Comparison of ENCODE assay signal across 22 cellular contexts in genomic region chr1:19654886-19655717, GRCh38. TPM values are rescaled to one million over a fixed set of nuclear protein-coding genes. Genes with fewer than 3 reads are reported as not detected.
DNase-seq lines count a peak whose midpoint lies in the region; ATAC-seq, FAIRE-seq and TF ChIP-seq lines count a peak whose summit lies in the region.
"Had no signal": no experiment of that assay in that cellular context is flagged by ENCODE, and none has a peak within 500 bp of the region (broad histone marks: within the 10 kb centered on the region; RNA-seq: fewer than 3 reads in every experiment).

No MANE protein-coding gene starts in this region.

- peak overlapping the region; percentile 24 for H2AK5ac ChIP-seq in H9 (ENCODE audit: insufficient read length, low read length)

- no peak overlapping the region for H2BK5ac ChIP-seq in H9 (ENCODE audit: insufficient read length, low read length)

- TF ChIP-seq CTCF in H9 (conservative IDR thresholded peaks at IDR 0.05) = no peak
- no peak for TF ChIP-seq CTCF in astrocyte (IDR thresholded peaks at IDR 0.05; ENCODE audit: insufficient read depth, low read depth, low read length)
- no peak for TF ChIP-seq CTCF in ovary (IDR thresholded peaks at IDR 0.05)
- no peak for TF ChIP-seq CTCF in chondrocyte (IDR thresholded peaks at IDR 0.05)

- H3K9me3 Mint-ChIP-seq in H9 (no peaks in the 10 kb centered on the region), astrocyte (ENCODE audit: unreplicated experiment) (no peaks in the 10 kb centered on the region), chondrocyte (ENCODE audit: low read depth) (no peaks in the 10 kb centered on the region)
- H3K9me3 Mint-ChIP-seq: activated CD4-positive, alpha-beta T cell treated with anti-CD3 and anti-CD28 coated beads, Interleukin-2, amount 10 ng/mL, durations not matched to agents 7 days and 5 days; activated T-helper 2 cell treated with anti-CD3 and anti-CD28 coated beads, Interferon-gamma antibody, Interleukin-2, Interleukin-4, amounts not matched to agents 10 μg/mL and 5 μg/mL and 100 μg/mL, durations not matched to agents 14 hours and 24 hours and 36 hours; CD4-positive, CD25-positive, alpha-beta regulatory T cell; stimulated activated memory B cell treated with anti-CD40 and anti-IgM and Interleukin-4, amounts not matched to agents 10 μg/mL and 1 μg/mL and 100 μg/mL, for 72 hours had no signal

- no peaks in the 10 kb centered on the region for H4K20me1 ChIP-seq in H9 (ENCODE audit: control insufficient read depth, insufficient read depth, insufficient read length)
- H4K20me1 ChIP-seq in astrocyte (ENCODE audit: insufficient read depth, low read length) = peaks cover 71% of the 10 kb centered on the region

- H3K27me3 Mint-ChIP-seq in H9 (ENCODE audit: low read depth) = 0 out of 2 replicates have a peak, but pooled peaks cover 2% of the 10 kb centered on the region
- peaks cover 2% of the 10 kb centered on the region for H3K27me3 Mint-ChIP-seq in astrocyte (ENCODE audit: low read depth, unreplicated experiment)
- no peaks in the 10 kb centered on the region for H3K27me3 Mint-ChIP-seq in chondrocyte (ENCODE audit: low read depth)
- H3K27me3 Mint-ChIP-seq: activated CD4-positive, alpha-beta T cell treated with anti-CD3 and anti-CD28 coated beads, Interleukin-2, amount 10 ng/mL, durations not matched to agents 7 days and 5 days; T-helper 17 cell had no signal

- ATAC-seq in GM18511 (IDR thresholded peaks at IDR 0.05; ENCODE audit: unreplicated experiment) = no peak
- ATAC-seq: stimulated activated memory B cell treated with anti-CD40 and anti-IgM and Interleukin-4, amounts not matched to agents 10 μg/mL and 1 μg/mL and 100 μg/mL, for 72 hours; T-helper 17 cell had no signal

- H3K4me2 ChIP-seq in H9 (ENCODE audit: insufficient read depth, insufficient read length, low read length) = no peak overlapping the region
- no peak overlapping the region for H3K4me2 ChIP-seq in astrocyte (ENCODE audit: low read length)
- H3K4me2 ChIP-seq: hepatocyte had no signal

- H3K4me1 ChIP-seq in H9 (ENCODE audit: insufficient read depth, low read length) (no peaks in the 10 kb centered on the region), astrocyte (ENCODE audit: insufficient read depth, low read length) (peaks cover 33% of the 10 kb centered on the region), ovary (ENCODE audit: insufficient read depth) (peaks cover 19% of the 10 kb centered on the region)

- H3K27me3 ChIP-seq in H9 (ENCODE audit: insufficient read depth, low read length) (peaks cover 2% of the 10 kb centered on the region; the same call in 1 of the 2 replicates), astrocyte (ENCODE audit: insufficient read depth, low read length) (no peaks in the 10 kb centered on the region), ovary (no peaks in the 10 kb centered on the region)
- H3K27me3 ChIP-seq: hepatocyte had no signal

- H3K27ac ChIP-seq in H9 (ENCODE audit: insufficient read length, low read depth, low read length) (no peak overlapping the region), astrocyte (ENCODE audit: low read depth, low read length) (no peak overlapping the region), ovary (peak overlapping the region in 1 of 2 donors; percentile 36)
- H3K27ac ChIP-seq: hepatocyte had no signal

- H3K56ac ChIP-seq in H9 (ENCODE audit: insufficient read length, low read depth, low read length) = no peak overlapping the region

- H4K5ac ChIP-seq in H9 (ENCODE audit: insufficient read length, low read depth, low read length) = no peak overlapping the region

- H3K14ac ChIP-seq in H9 (ENCODE audit: insufficient read depth, low read length) = no peak overlapping the region

- H3K9ac ChIP-seq in H9 (ENCODE audit: extremely low read depth, insufficient read length, low read length) = no peak overlapping the region
- peak overlapping the region; percentile 40 for H3K9ac ChIP-seq in astrocyte (ENCODE audit: low read length)

- no peaks in the 10 kb centered on the region for H3K79me1 ChIP-seq in H9 (ENCODE audit: insufficient read depth, low read depth, low read length, poor library complexity, severe bottlenecking)

- H3K36me3 ChIP-seq in astrocyte (ENCODE audit: insufficient read depth, low read length) (no peaks in the 10 kb centered on the region), ovary (no peaks in the 10 kb centered on the region)

- H3K36me3 Mint-ChIP-seq in H9 (ENCODE audit: insufficient read depth in 1 of 3, low read depth in 3 of 3) = no peaks in the 10 kb centered on the region
- peaks cover 4% of the 10 kb centered on the region for H3K36me3 Mint-ChIP-seq in astrocyte (ENCODE audit: low read depth, unreplicated experiment)
- H3K36me3 Mint-ChIP-seq in chondrocyte (ENCODE audit: low read depth) = peaks cover 4% of the 10 kb centered on the region
- H3K36me3 Mint-ChIP-seq: CD4-positive, CD25-positive, alpha-beta regulatory T cell; stimulated activated memory B cell treated with anti-CD40 and anti-IgM and Interleukin-4, amounts not matched to agents 10 μg/mL and 1 μg/mL and 100 μg/mL, for 72 hours had no signal

- H2BK20ac ChIP-seq in H9 (ENCODE audit: low read depth, low read length, poor library complexity, severe bottlenecking) = no peak overlapping the region

- peak overlapping the region in 1 of 3 experiments; percentile 98; a peak in 1 of 7 replicates for H3K27ac Mint-ChIP-seq in H9
- no peak overlapping the region for H3K27ac Mint-ChIP-seq in astrocyte (ENCODE audit: unreplicated experiment)
- H3K27ac Mint-ChIP-seq in chondrocyte (ENCODE audit: unreplicated experiment) = no peak overlapping the region
- H3K27ac Mint-ChIP-seq: activated T-helper 2 cell treated with anti-CD3 and anti-CD28 coated beads, Interferon-gamma antibody, Interleukin-2, Interleukin-4, amounts not matched to agents 10 μg/mL and 5 μg/mL and 100 μg/mL, durations not matched to agents 14 hours and 24 hours and 36 hours; CD4-positive, CD25-positive, alpha-beta regulatory T cell; stimulated activated memory B cell treated with anti-CD40 and anti-IgM and Interleukin-4, amounts not matched to agents 10 μg/mL and 1 μg/mL and 100 μg/mL, for 72 hours; T-helper 17 cell had no signal

- no peak overlapping the region for H2AFZ ChIP-seq in H9 (ENCODE audit: low read length)
- no peak overlapping the region for H2AFZ ChIP-seq in astrocyte (ENCODE audit: low read depth, low read length)
- H2AFZ ChIP-seq: hepatocyte had no signal

- no peak overlapping the region for H4K8ac ChIP-seq in H9 (replicated peaks; ENCODE audit: insufficient read length, low read depth, low read length)

- no peak overlapping the region for H2BK15ac ChIP-seq in H9 (ENCODE audit: low read depth, low read length)

- DNase-seq in H9 (no peak), NCI-H2029 treated with DMSO at 0.1 percent for 48 hours (lab: John Stamatoyannopoulos, UW) (peak; percentile 43), astrocyte (ENCODE audit: low read depth) (no peak), ovary (peak in 3 of 5 donors; percentile 44 to 61 (median 59)), chondrocyte (ENCODE audit: low spot score) (no peak), hypothalamus (lab: John Stamatoyannopoulos, UW) (no peak)
- DNase-seq: activated CD4-positive, alpha-beta T cell treated with anti-CD3 and anti-CD28 coated beads, Interleukin-2, amount 10 ng/mL, durations not matched to agents 7 days and 5 days; CD4-positive, CD25-positive, alpha-beta regulatory T cell; cerebellar nuclear complex; foreskin melanocyte; GDM1; Karpas-422; NCI-H774; T-helper 17 cell had no signal

- H2BK12ac ChIP-seq in H9 (ENCODE audit: insufficient read length, low read depth, low read length) = no peak overlapping the region

- H3K23ac ChIP-seq in H9 (ENCODE audit: insufficient read length, low read depth, low read length) = no peak overlapping the region

- no peak overlapping the region for H2BK120ac ChIP-seq in H9 (ENCODE audit: low read depth, low read length, poor library complexity, severe bottlenecking)

- H3K79me2 ChIP-seq in H9 (ENCODE audit: insufficient read depth, low read length) (no peaks in the 10 kb centered on the region), astrocyte (ENCODE audit: insufficient read depth, low read length) (peaks cover 30% of the 10 kb centered on the region)

- TF ChIP-seq EP300 in ovary (IDR thresholded peaks at IDR 0.05) = no peak

- peaks cover 19 to 34% of the 10 kb centered on the region in 2 experiments for H3K4me1 Mint-ChIP-seq in H9
- peaks cover 8% of the 10 kb centered on the region for H3K4me1 Mint-ChIP-seq in astrocyte (ENCODE audit: low read depth, unreplicated experiment)
- peaks cover 43% of the 10 kb centered on the region for H3K4me1 Mint-ChIP-seq in chondrocyte (ENCODE audit: low read depth)

- no peak overlapping the region for H3T11ph ChIP-seq in H9 (ENCODE audit: low read length)

- H3K4me3 Mint-ChIP-seq in H9 (no peak overlapping the region; a peak in 1 of 5 replicates), astrocyte (ENCODE audit: unreplicated experiment) (no peak overlapping the region), chondrocyte (ENCODE audit: unreplicated experiment) (no peak overlapping the region)
- H3K4me3 Mint-ChIP-seq: activated CD4-positive, alpha-beta T cell treated with anti-CD3 and anti-CD28 coated beads, Interleukin-2, amount 10 ng/mL, durations not matched to agents 7 days and 5 days; CD4-positive, CD25-positive, alpha-beta regulatory T cell; stimulated activated memory B cell treated with anti-CD40 and anti-IgM and Interleukin-4, amounts not matched to agents 10 μg/mL and 1 μg/mL and 100 μg/mL, for 72 hours; T-helper 17 cell had no signal

- no peak for TF ChIP-seq POLR2A in ovary (IDR thresholded peaks at IDR 0.05)

- no peaks in the 10 kb centered on the region for H3K23me2 ChIP-seq in H9 (ENCODE audit: insufficient read length, low read depth, low read length, poor library complexity, severe bottlenecking)

- H3K9me3 ChIP-seq in H9 (ENCODE audit: control insufficient read depth, low read depth, low read length) (no peaks in the 10 kb centered on the region), astrocyte (ENCODE audit: insufficient read depth, low read depth, low read length) (no peaks in the 10 kb centered on the region), ovary (no peaks in the 10 kb centered on the region)

- no peak overlapping the region for H4K91ac ChIP-seq in H9 (ENCODE audit: insufficient read length, low read depth, low read length)

- intact Hi-C loops in ovary (cut with DNase I) = loop anchor here (5.0 kb wide), 4 partner anchors 263 to 403 kb away; partner anchors contain the start of genes EMC1 (in 1 of the 4) and MRTO4 (in 1 of the 4)

- WGBS in H9 (ENCODE audit: extremely low coverage, insufficient read length, low lambda C conversion rate) = no CpG with 5 or more reads among the region's 15 CpGs
- WGBS in ovary, 3 donors = 60 to 65% (median 64%) methylated on average over 15 of the region's 15 CpGs

- FAIRE-seq in astrocyte (lab: Jason Lieb, UNC) = no peak
- FAIRE-seq: HTR-8/SVneo had no signal

- H3K4ac ChIP-seq in H9 (ENCODE audit: low read depth, low read length) = no peak overlapping the region; the same call in 1 of the 2 replicates

- H3K4me3 ChIP-seq in astrocyte (ENCODE audit: insufficient read depth, low read depth, low read length) (no peak overlapping the region), ovary (no peak overlapping the region)
- H3K4me3 ChIP-seq: hepatocyte, lung, skin epidermis had no signal

- H3K18ac ChIP-seq in H9 (ENCODE audit: insufficient read length, low read depth, low read length) = peak overlapping the region; percentile 16

RNA-seq across cellular contexts. Expression of gene HTR6, which starts 9.6 kb away (rescaled TPM):
- total RNA-seq in H9 (2021) = 0.29 and 0.37 TPM in 2 replicates
- 0.11 TPM in 1 of 2 replicates, not detected in the other for total RNA-seq in astrocyte
- not detected for total RNA-seq in ovary
- polyA plus RNA-seq in ovary = not detected
- not detected in 3 replicates for total RNA-seq in chondrocyte
- total RNA-seq: activated T-helper 2 cell treated with anti-CD3 and anti-CD28 coated beads, Interferon-gamma antibody, Interleukin-2, Interleukin-4, amounts not matched to agents 10 μg/mL and 5 μg/mL and 100 μg/mL, durations not matched to agents 14 hours and 24 hours and 36 hours; CD4-positive, CD25-positive, alpha-beta regulatory T cell; epithelial cell of proximal tubule; hepatocyte; lung had no signal
- polyA plus RNA-seq: hepatocyte, lung had no signal

RNA-seq across cellular contexts. Expression of gene NBL1, which starts 11.0 kb away (rescaled TPM):
- total RNA-seq in H9 (2021) = 6.1 and 6.4 TPM in 2 replicates
- 58.3 and 74.8 TPM in 2 replicates for total RNA-seq in astrocyte
- total RNA-seq in ovary = 100 to 1,000 TPM; 217 to 852 (median 530) TPM
- 100 to 1,000 TPM; 127 to 525 TPM for polyA plus RNA-seq in ovary
- 158 to 249 TPM (median 159 TPM) in 3 replicates for total RNA-seq in chondrocyte

Comparison
In these comparisons a context has a peak if more than half of its experiments do, and no peak if none do; other contexts are left out.
1. DNase-seq: peak in NCI-H2029 treated with DMSO at 0.1 percent for 48 hours (single experiment) and ovary (3 of 5); none in H9 (single experiment), astrocyte (single experiment), chondrocyte (single experiment) and hypothalamus (0 of 51).